8 cellular contexts compared by ENCODE assay signal in genomic region chr2:27582129-27582694, GRCh38. TPM values are rescaled to one million over a fixed set of nuclear protein-coding genes. Genes with fewer than 3 reads are reported as not detected.
DNase-seq lines count a peak whose midpoint lies in the region; ATAC-seq, FAIRE-seq and TF ChIP-seq lines count a peak whose summit lies in the region.

No MANE protein-coding gene starts in this region.

- H2AK5ac ChIP-seq in H9 (ENCODE audit: insufficient read length, low read length): no peak overlapping the region

- H2BK15ac ChIP-seq in H9 (ENCODE audit: low read depth, low read length): no peak overlapping the region

- peak overlapping the region; percentile 68 for H3K14ac ChIP-seq in H9 (ENCODE audit: insufficient read depth, low read length)

- FAIRE-seq in HTR-8/SVneo (lab: Jason Lieb, UNC) (no peak), D721Med (lab: Jason Lieb, UNC) (no peak)

- H3K4me3 ChIP-seq in left ventricle myocardium inferior (peak overlapping the region; percentile 77), spleen (peak overlapping the region; percentile 58 to 80 (median 74))

- H3K27me3 Mint-ChIP-seq in H9 (ENCODE audit: low read depth): peaks cover 54% of the 10 kb centered on the region
- peaks cover 54% of the 10 kb centered on the region for H3K27me3 Mint-ChIP-seq in WTC11 (ENCODE audit: low read depth)

- H3K4me1 ChIP-seq in H9 (ENCODE audit: insufficient read depth, low read length) (0 out of 2 replicates have a peak, but pooled peaks cover 2% of the 10 kb centered on the region), left ventricle myocardium inferior (peaks cover 30% of the 10 kb centered on the region), spleen (peaks cover 10 to 46% (median 29%) of the 10 kb centered on the region in 6 donors)

- H3K4me3 Mint-ChIP-seq in H9 (peak overlapping the region; percentile 98 to 99), WTC11 (peak overlapping the region; percentile 96)

- H2AFZ ChIP-seq in H9 (ENCODE audit: low read length): peak overlapping the region; percentile 92

- H3K23ac ChIP-seq in H9 (ENCODE audit: insufficient read length, low read depth, low read length): no peak overlapping the region

- no peak for TF ChIP-seq POLR2A in spleen (IDR thresholded peaks at IDR 0.05)

- H3K9ac ChIP-seq in H9 (ENCODE audit: extremely low read depth, insufficient read length, low read length): no peak overlapping the region

- ATAC-seq in WTC11: peak; percentile 7

- H4K20me1 ChIP-seq in H9 (ENCODE audit: control insufficient read depth, insufficient read depth, insufficient read length): no peaks in the 10 kb centered on the region

- CTCF ChIA-PET in WTC11 (lab: Charles Lee): interaction anchor here (1.0 kb wide), 1 partner anchor 173 kb away, joined by 3 read pairs; the partner anchor contains the start of gene PPM1G

- no peaks in the 10 kb centered on the region for H3K79me1 ChIP-seq in H9 (ENCODE audit: insufficient read depth, low read depth, low read length, poor library complexity, severe bottlenecking)

- DNase-seq in H9 (no peak), WTC11 (ENCODE audit: low spot score) (no peak), left ventricle myocardium inferior (no peak), spleen (peak; percentile 74), ecto neural progenitor cell (ENCODE audit: low spot score) (no peak), HTR-8/SVneo (ENCODE audit: insufficient read length, low spot score) (no peak), D721Med (ENCODE audit: insufficient read length, low spot score) (no peak), activated gamma-delta T cell (lab: John Stamatoyannopoulos, UW) (no peak)

- H3K23me2 ChIP-seq in H9 (ENCODE audit: insufficient read length, low read depth, low read length, poor library complexity, severe bottlenecking): peaks cover 5% of the 10 kb centered on the region

- H3K4ac ChIP-seq in H9 (ENCODE audit: low read depth, low read length): no peak overlapping the region

- H3K27ac ChIP-seq in H9 (ENCODE audit: insufficient read length, low read depth, low read length): no peak overlapping the region
- peak overlapping the region; percentile 67 for H3K27ac ChIP-seq in left ventricle myocardium inferior (replicated peaks)
- H3K27ac ChIP-seq in spleen: peak overlapping the region in 7 of 8 donors; percentile 71 to 85 (median 81)

- no peaks in the 10 kb centered on the region for H3K36me3 ChIP-seq in left ventricle myocardium inferior
- H3K36me3 ChIP-seq in spleen: no peaks in the 10 kb centered on the region

- peaks cover 26% of the 10 kb centered on the region for H3K79me2 ChIP-seq in H9 (ENCODE audit: insufficient read depth, low read length)

- no peak overlapping the region for H4K5ac ChIP-seq in H9 (ENCODE audit: insufficient read length, low read depth, low read length)

- H3K27ac Mint-ChIP-seq in H9 (peak overlapping the region in 1 of 3 experiments; percentile 40; a peak in 1 of 7 replicates), WTC11 (no peak overlapping the region)

- no CpG with 5 or more reads among the region's 16 CpGs for WGBS in H9 (ENCODE audit: extremely low coverage, insufficient read length, low lambda C conversion rate)
- 87 to 92% (median 91%) methylated on average over 16 of the region's 16 CpGs for WGBS in spleen, 5 donors

- POLR2A ChIA-PET in WTC11 (lab: Charles Lee): no interaction called here

- H3K4me2 ChIP-seq in H9 (ENCODE audit: insufficient read depth, insufficient read length, low read length): no peak overlapping the region

- H3K4me1 Mint-ChIP-seq in H9 (peaks cover 16 to 19% of the 10 kb centered on the region in 2 experiments), WTC11 (peaks cover 19% of the 10 kb centered on the region)

- no peak overlapping the region for H2BK120ac ChIP-seq in H9 (ENCODE audit: low read depth, low read length, poor library complexity, severe bottlenecking)

- H2BK12ac ChIP-seq in H9 (ENCODE audit: insufficient read length, low read depth, low read length): no peak overlapping the region

- no peak overlapping the region for H3K56ac ChIP-seq in H9 (ENCODE audit: insufficient read length, low read depth, low read length)

- intact Hi-C loops in left ventricle myocardium inferior (cut with micrococcal nuclease): no loop called here
- intact Hi-C loops in spleen (cut with DNase I; ENCODE audit: low total_unique reads): no loop called here

- peaks cover 14 to 19% of the 10 kb centered on the region in 2 experiments; a peak in 4 of 5 replicates for H3K9me3 Mint-ChIP-seq in H9
- H3K9me3 Mint-ChIP-seq in WTC11: peaks cover 19% of the 10 kb centered on the region

- no peak overlapping the region for H4K8ac ChIP-seq in H9 (replicated peaks; ENCODE audit: insufficient read length, low read depth, low read length)

- no peak overlapping the region for H2BK5ac ChIP-seq in H9 (ENCODE audit: insufficient read length, low read length)

- H3T11ph ChIP-seq in H9 (ENCODE audit: low read length): no peak overlapping the region

- peaks cover 1% of the 10 kb centered on the region; the same call in 1 of the 2 replicates for H3K27me3 ChIP-seq in H9 (ENCODE audit: insufficient read depth, low read length)
- no peaks in the 10 kb centered on the region for H3K27me3 ChIP-seq in left ventricle myocardium inferior (ENCODE audit: low read depth)
- no peaks in the 10 kb centered on the region for H3K27me3 ChIP-seq in spleen (replicated peaks in 1 of 7)

- H3K9me3 ChIP-seq in H9 (ENCODE audit: control insufficient read depth, low read depth, low read length) (no peaks in the 10 kb centered on the region), left ventricle myocardium inferior (replicated peaks) (peaks cover 32% of the 10 kb centered on the region), spleen (peaks cover 0 to 36% (median 32%) of the 10 kb centered on the region in 8 donors)

- peaks cover 3 to 4% (median 3%) of the 10 kb centered on the region in 3 experiments; a peak in 4 of 7 replicates for H3K36me3 Mint-ChIP-seq in H9 (ENCODE audit: insufficient read depth in 1 of 3, low read depth in 3 of 3)
- H3K36me3 Mint-ChIP-seq in WTC11: no peaks in the 10 kb centered on the region; the same call in 1 of the 2 replicates

- H3K18ac ChIP-seq in H9 (ENCODE audit: insufficient read length, low read depth, low read length): peak overlapping the region; percentile 65

- no peak overlapping the region for H4K91ac ChIP-seq in H9 (ENCODE audit: insufficient read length, low read depth, low read length)

- TF ChIP-seq CTCF in H9 (conservative IDR thresholded peaks at IDR 0.05) (no peak), WTC11 (IDR thresholded peaks at IDR 0.05) (no peak), left ventricle myocardium inferior (IDR thresholded peaks at IDR 0.05; ENCODE audit: borderline replicate concordance) (no peak), spleen (IDR thresholded peaks at IDR 0.05 in 8 of 11, conservative IDR thresholded peaks at IDR 0.05 in 3 of 11) (no peak), D721Med (IDR thresholded peaks at IDR 0.05; ENCODE audit: insufficient read depth, missing control alignments) (no peak)

- no peak overlapping the region for H2BK20ac ChIP-seq in H9 (ENCODE audit: low read depth, low read length, poor library complexity, severe bottlenecking)

TF ChIP-seq in WTC11, 78 proteins besides CTCF, POLR2A, EP300 and RAD21 (continues in another document):
- TF ChIP-seq ZNF138 (CRISPR knock-in tag; conservative IDR thresholded peaks at IDR 0.05): no peak
- TF ChIP-seq FOXP1 (CRISPR knock-in tag; IDR thresholded peaks at IDR 0.05; ENCODE audit: borderline replicate concordance): no peak
- TF ChIP-seq ATF2 (CRISPR knock-in tag; IDR thresholded peaks at IDR 0.05; ENCODE audit: borderline replicate concordance, low read depth): no peak
- no peak for TF ChIP-seq CREB1 (CRISPR knock-in tag; IDR thresholded peaks at IDR 0.05)
- no peak for TF ChIP-seq TCF7 (CRISPR knock-in tag; IDR thresholded peaks at IDR 0.05; ENCODE audit: low read depth)
- TF ChIP-seq ZNF425 (CRISPR knock-in tag; conservative IDR thresholded peaks at IDR 0.05): no peak

RNA-seq across cellular contexts. Expression of gene ZNF512, which starts 0.6 kb away (rescaled TPM):
- 35.6 and 38.2 TPM in 2 replicates for total RNA-seq in H9 (2021)
- total RNA-seq in WTC11 (2021): 31.1 to 34.2 TPM (median 33.2 TPM) in 3 replicates
- total RNA-seq in left ventricle myocardium inferior: 16.1 TPM
- total RNA-seq in spleen: 10 to 100 TPM; 31.6 to 61.8 (median 38.4) TPM
- 10 to 100 TPM; 16.7 to 17.5 (median 17.2) TPM for polyA plus RNA-seq in spleen

RNA-seq across cellular contexts. Expression of gene CCDC121, which starts 46.6 kb away (rescaled TPM):
- total RNA-seq in H9 (2021) (1.2 and 1.6 TPM in 2 replicates), WTC11 (2021) (1.9 to 2.9 TPM (median 2.0 TPM) in 3 replicates), left ventricle myocardium inferior (6.8 TPM), spleen (1 to 10 TPM; 2.1 to 7.8 (median 4.0) TPM)
- 1 to 10 TPM; 1.5 to 3.5 (median 1.7) TPM for polyA plus RNA-seq in spleen

RNA-seq across cellular contexts. Expression of gene GPN1, which starts 46.6 kb away (rescaled TPM):
- total RNA-seq in H9 (2021): 45.5 and 48.5 TPM in 2 replicates
- 35.9 to 38.4 TPM (median 37.8 TPM) in 3 replicates for total RNA-seq in WTC11 (2021)
- 16.6 TPM for total RNA-seq in left ventricle myocardium inferior
- total RNA-seq in spleen: 10 to 100 TPM; 18.0 to 29.4 (median 23.5) TPM
- 10 to 100 TPM; 20.7 to 27.8 (median 24.8) TPM for polyA plus RNA-seq in spleen
